In genomic region chr5:14744296-14745187, GRCh38 we compare ENCODE assay signal across 1 cellular context.
TF ChIP-seq lines count a peak whose summit lies in the region.

No MANE protein-coding gene starts in this region.

TF ChIP-seq in HepG2, 621 proteins besides CTCF, POLR2A, EP300 and RAD21 (continued from another document and continues in another):
- TF ChIP-seq CHD2 (IDR thresholded peaks at IDR 0.05; ENCODE audit: low read depth, low read length): no peak
- no peak for TF ChIP-seq ZNF513 (CRISPR knock-in tag; conservative IDR thresholded peaks at IDR 0.05)
- TF ChIP-seq SUZ12 (IDR thresholded peaks at IDR 0.05; ENCODE audit: low read depth, low read length): no peak
- TF ChIP-seq ATF7-NPFF (CRISPR knock-in tag; IDR thresholded peaks at IDR 0.05; ENCODE audit: low read depth): no peak
- TF ChIP-seq ZFX (CRISPR knock-in tag; IDR thresholded peaks at IDR 0.05; ENCODE audit: low read depth): peak; percentile 86
- TF ChIP-seq XBP1 (CRISPR knock-in tag; IDR thresholded peaks at IDR 0.05): no peak
- TF ChIP-seq STAG1 (CRISPR knock-in tag; IDR thresholded peaks at IDR 0.05): no peak; the same call in 1 of the 2 replicates
- TF ChIP-seq IRX3 (CRISPR knock-in tag; IDR thresholded peaks at IDR 0.05; ENCODE audit: borderline replicate concordance, low read depth): no peak
- TF ChIP-seq RFX5 (IDR thresholded peaks at IDR 0.05; ENCODE audit: low read depth, low read length): no peak
- no peak for TF ChIP-seq MTF2 (CRISPR knock-in tag; IDR thresholded peaks at IDR 0.05; ENCODE audit: borderline replicate concordance)
- 0 out of 2 replicates have a peak, but pooled peaks have one; percentile 1 for TF ChIP-seq SMC3 (IDR thresholded peaks at IDR 0.05; ENCODE audit: low read length)
- no peak for TF ChIP-seq ETS1 (CRISPR knock-in tag; IDR thresholded peaks at IDR 0.05)
- no peak for TF ChIP-seq SYNCRIP (IDR thresholded peaks at IDR 0.05; ENCODE audit: insufficient read depth, low read depth, low read length)
- TF ChIP-seq ZKSCAN5 (CRISPR knock-in tag; IDR thresholded peaks at IDR 0.05): no peak
- TF ChIP-seq YEATS2 (CRISPR knock-in tag; IDR thresholded peaks at IDR 0.05; ENCODE audit: borderline replicate concordance): no peak
- no peak for TF ChIP-seq SRY (CRISPR knock-in tag; IDR thresholded peaks at IDR 0.05)
- TF ChIP-seq FOSL1 (CRISPR knock-in tag; IDR thresholded peaks at IDR 0.05; ENCODE audit: borderline replicate concordance): no peak
- no peak for TF ChIP-seq GZF1 (CRISPR knock-in tag; IDR thresholded peaks at IDR 0.05)
- no peak for TF ChIP-seq U2AF2 (IDR thresholded peaks at IDR 0.05; ENCODE audit: low read depth, low read length)
- no peak for TF ChIP-seq TAF1 (CRISPR knock-in tag; IDR thresholded peaks at IDR 0.05)
- no peak for TF ChIP-seq MIER3 (CRISPR knock-in tag; IDR thresholded peaks at IDR 0.05; ENCODE audit: borderline replicate concordance)
- TF ChIP-seq ERF (CRISPR knock-in tag; IDR thresholded peaks at IDR 0.05): no peak
- no peak for TF ChIP-seq TEF (CRISPR knock-in tag; IDR thresholded peaks at IDR 0.05)
- no peak for TF ChIP-seq ZNF496 (CRISPR knock-in tag; IDR thresholded peaks at IDR 0.05; ENCODE audit: insufficient replicate concordance)
- TF ChIP-seq ZBTB43 (CRISPR knock-in tag; conservative IDR thresholded peaks at IDR 0.05): no peak
- TF ChIP-seq TBX2 (CRISPR knock-in tag; IDR thresholded peaks at IDR 0.05; ENCODE audit: borderline replicate concordance): no peak; the same call in 1 of the 2 replicates
- TF ChIP-seq DDIT3 (CRISPR knock-in tag; IDR thresholded peaks at IDR 0.05): no peak
- TF ChIP-seq PLSCR1 (CRISPR knock-in tag; IDR thresholded peaks at IDR 0.05; ENCODE audit: borderline replicate concordance): no peak
- no peak for TF ChIP-seq CSRNP2 (CRISPR knock-in tag; conservative IDR thresholded peaks at IDR 0.05; ENCODE audit: low read depth)
- peak; percentile 73; the same call in 1 of the 2 replicates for TF ChIP-seq ZBTB4 (CRISPR knock-in tag; IDR thresholded peaks at IDR 0.05; ENCODE audit: borderline replicate concordance)
- peak; percentile 70; the same call in 1 of the 2 replicates for TF ChIP-seq PATZ1 (CRISPR knock-in tag; IDR thresholded peaks at IDR 0.05)
- no peak for TF ChIP-seq ZNF770 (CRISPR knock-in tag; IDR thresholded peaks at IDR 0.05)
- TF ChIP-seq IRF2 (CRISPR knock-in tag; IDR thresholded peaks at IDR 0.05): no peak
- TF ChIP-seq CENPT (CRISPR knock-in tag; IDR thresholded peaks at IDR 0.05; ENCODE audit: low read depth): no peak
- 0 out of 2 replicates have a peak, but pooled peaks have one; percentile 42 for TF ChIP-seq MXD1 (CRISPR knock-in tag; IDR thresholded peaks at IDR 0.05)
- TF ChIP-seq MXI1 (IDR thresholded peaks at IDR 0.05; ENCODE audit: borderline replicate concordance, low read depth, low read length): no peak
- TF ChIP-seq AKNA (CRISPR knock-in tag; IDR thresholded peaks at IDR 0.05; ENCODE audit: borderline replicate concordance): no peak
- TF ChIP-seq PRPF4 (IDR thresholded peaks at IDR 0.05; ENCODE audit: low read depth, low read length, poor library complexity, severe bottlenecking): no peak
- TF ChIP-seq ZNF563 (CRISPR knock-in tag; IDR thresholded peaks at IDR 0.05): no peak; the same call in 1 of the 2 replicates
